10 cellular contexts compared by ENCODE assay signal in the genomic region with DNA sequence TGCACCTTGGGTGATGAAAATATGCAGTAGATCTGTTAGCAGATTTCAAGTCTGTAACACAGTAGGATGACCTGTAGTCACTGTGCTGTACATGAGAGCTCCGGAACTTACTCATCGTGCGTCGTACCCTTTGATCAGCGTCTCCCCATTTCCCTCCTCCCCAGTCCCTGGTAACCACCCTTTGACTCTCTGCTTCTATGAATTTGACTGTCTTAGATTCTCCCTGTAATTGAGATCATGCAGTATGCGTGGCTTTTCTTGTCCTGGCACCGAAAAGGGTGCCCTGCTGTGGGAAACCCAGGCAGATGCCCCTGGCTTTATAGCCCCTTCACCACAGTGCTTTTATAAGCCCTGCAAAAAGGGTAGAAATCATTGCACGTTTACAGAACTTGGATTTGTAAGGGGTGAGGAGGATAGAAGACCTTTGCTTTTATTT. TPM values are rescaled to one million over a fixed set of nuclear protein-coding genes. Genes with fewer than 3 reads are reported as not detected.
DNase-seq lines count a peak whose midpoint lies in the region; ATAC-seq, FAIRE-seq and TF ChIP-seq lines count a peak whose summit lies in the region.
"Had no signal": no experiment of that assay in that cellular context is flagged by ENCODE, and none has a peak within 500 bp of the region (broad histone marks: within the 10 kb centered on the region; RNA-seq: fewer than 3 reads in every experiment).

No MANE protein-coding gene starts in this region.

- intact Hi-C loops in right cardiac atrium (cut with DNase I) = loop anchor here in 3 of 4 donors (5.0 to 10.0 kb wide), 3 partner anchors 292 to 670 kb away; partner anchors contain the start of gene SOCS1 (in 2 of the 3)

- H3K27ac Mint-ChIP-seq in naive B cell = peak overlapping the region; percentile 6 to 95 (median 93)

- H3K9me3 Mint-ChIP-seq in naive B cell = no peaks in the 10 kb centered on the region
- H3K9me3 Mint-ChIP-seq: brain had no signal

- peak; percentile 81 for FAIRE-seq in GM12892 (lab: Jason Lieb, UNC)

- H3K4me1 ChIP-seq in right cardiac atrium (ENCODE audit: control insufficient read depth, insufficient read depth, low read length) = peaks cover 3% of the 10 kb centered on the region

- H3K27ac ChIP-seq in right cardiac atrium (ENCODE audit: low read length) = no peak overlapping the region

- no peaks in the 10 kb centered on the region for H3K27me3 Mint-ChIP-seq in naive B cell
- H3K27me3 Mint-ChIP-seq: brain had no signal

- H3K4me1 Mint-ChIP-seq in naive B cell = peaks cover 22 to 37% (median 26%) of the 10 kb centered on the region in 3 donors

- peak overlapping the region in 3 of 8 donors; percentile 32 to 36 (median 35) for H3K4me3 Mint-ChIP-seq in naive B cell

- DNase-seq in GM12892 (ENCODE audit: insufficient read length) = no peak
- DNase-seq in activated CD4-positive, alpha-beta T cell treated with anti-CD3 and anti-CD28 coated beads for 4 hours = peak; percentile 65 to 76
- DNase-seq in naive B cell = no peak
- DNase-seq in right cardiac atrium = no peak
- DNase-seq in AML-193 (lab: John Stamatoyannopoulos, UW) = no peak
- no peak for DNase-seq in NCI-H1048 (lab: John Stamatoyannopoulos, UW)
- DNase-seq: NK-92 treated with Interleukin-12 subunit alpha and Interleukin-12 subunit beta, amount 100 ng/mL, for 24 hours had no signal

- H3K36me3 Mint-ChIP-seq in naive B cell = peaks cover 21 to 33% of the 10 kb centered on the region in 2 donors

- 95% methylated on average over 8 of the region's 8 CpGs for WGBS in right cardiac atrium

- peak; percentile 63; the same call in 1 of the 2 replicates for TF ChIP-seq POLR2A in GM12892 (IDR thresholded peaks at IDR 0.05; ENCODE audit: low read depth, low read length)

- H3K4me3 ChIP-seq in right cardiac atrium (ENCODE audit: low read length) = no peak overlapping the region

- no peaks in the 10 kb centered on the region for H3K27me3 ChIP-seq in right cardiac atrium (ENCODE audit: control insufficient read depth, insufficient read depth)

- ATAC-seq in HG02884 (IDR thresholded peaks at IDR 0.05; ENCODE audit: unreplicated experiment) (peak; percentile 37), naive B cell (ENCODE audit: low read depth in 2 of 2) (peak in 1 of 2 donors; percentile 37), right cardiac atrium (no peak), HG02571 (IDR thresholded peaks at IDR 0.05; ENCODE audit: unreplicated experiment) (no peak)

- H3K9me3 ChIP-seq in right cardiac atrium (ENCODE audit: control insufficient read depth, low read length) = no peaks in the 10 kb centered on the region

RNA-seq across cellular contexts. Expression of gene CLEC16A, which starts 20.5 kb away (rescaled TPM):
- polyA plus RNA-seq in GM12892 (2012; ENCODE audit: missing spikeins) = 15.4 TPM
- 10 to 100 TPM; 11.8 to 34.9 (median 18.7) TPM for polyA plus RNA-seq in naive B cell (ENCODE audit: low read depth in 6 of 6)
- total RNA-seq in right cardiac atrium = 10 to 100 TPM; 24.0 to 31.5 (median 30.4) TPM
- polyA plus RNA-seq in right cardiac atrium = 14.9 TPM

RNA-seq across cellular contexts. Expression of gene DEXI, which starts 22.6 kb away (rescaled TPM):
- 8.4 TPM for polyA plus RNA-seq in GM12892 (2012; ENCODE audit: missing spikeins)
- 10 to 100 TPM; 10.1 to 22.6 (median 15.6) TPM for polyA plus RNA-seq in naive B cell (ENCODE audit: low read depth in 6 of 6)
- 100 to 1,000 TPM in 2 of 4 donors, 10 to 100 TPM in 2; 82.2 to 126 (median 101) TPM for total RNA-seq in right cardiac atrium
- polyA plus RNA-seq in right cardiac atrium = 127 TPM

Comparison
In these comparisons a context has a peak if more than half of its experiments do, and no peak if none do; other contexts are left out.
1. DNase-seq: peak in activated CD4-positive, alpha-beta T cell treated with anti-CD3 and anti-CD28 coated beads for 4 hours (2 of 2); none in GM12892 (single experiment), naive B cell (single experiment), right cardiac atrium (0 of 3), AML-193 (0 of 2) and NCI-H1048 (single experiment).